ENCODE assay signal across 9 cellular contexts in the genomic region with DNA sequence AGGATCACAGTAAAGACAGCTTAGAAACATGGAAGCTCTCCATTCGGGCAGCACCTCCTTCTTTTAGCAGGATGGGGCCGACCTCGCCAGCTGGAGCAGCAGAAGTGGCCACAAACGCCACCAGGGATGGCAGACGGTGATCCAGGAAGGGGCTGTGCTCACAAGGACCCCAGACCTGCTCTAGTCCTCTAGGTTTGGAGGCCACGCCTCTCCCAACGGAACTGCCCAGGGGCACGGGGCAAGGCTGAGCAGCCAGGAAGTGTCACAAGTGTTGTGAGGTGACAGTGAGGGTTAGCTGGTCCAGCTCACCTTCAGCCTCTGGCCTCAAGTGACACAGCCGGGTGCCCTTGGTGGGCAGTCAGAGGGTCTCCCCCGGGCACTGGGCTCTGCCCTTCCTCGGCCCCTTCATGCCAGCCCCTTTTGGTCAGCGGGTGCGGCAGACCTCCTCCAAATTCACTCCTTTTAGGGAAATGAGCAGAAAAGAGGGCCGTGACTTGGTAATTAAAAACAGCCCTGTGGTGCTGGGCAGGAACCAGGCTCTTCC. TPM values are rescaled to one million over a fixed set of nuclear protein-coding genes. Genes with fewer than 3 reads are reported as not detected.
A peak's percentile ranks its signal among the peaks of the same experiment; 100 is the strongest.
DNase-seq lines count a peak whose midpoint lies in the region; ATAC-seq and TF ChIP-seq lines count a peak whose summit lies in the region.
"Had no signal": no experiment of that assay in that cellular context is flagged by ENCODE, and none has a peak within 500 bp of the region (broad histone marks: within the 10 kb centered on the region; RNA-seq: fewer than 3 reads in every experiment).

No MANE protein-coding gene starts in this region.

- H3K9me3 Mint-ChIP-seq in Caco-2 (ENCODE audit: unreplicated experiment) = no peaks in the 10 kb centered on the region
- H3K9me3 Mint-ChIP-seq in glutamatergic neuron (ENCODE audit: unreplicated experiment) = peaks cover 5% of the 10 kb centered on the region

- ATAC-seq in HG02981 (IDR thresholded peaks at IDR 0.05; ENCODE audit: unreplicated experiment) (no peak), HG03039 (IDR thresholded peaks at IDR 0.05; ENCODE audit: unreplicated experiment) (no peak)

- no peaks in the 10 kb centered on the region; the same call in 1 of the 2 replicates for H3K36me3 ChIP-seq in Caco-2 (ENCODE audit: control insufficient read depth, insufficient read depth, low read length)

- H3K4me3 Mint-ChIP-seq in Caco-2 (ENCODE audit: unreplicated experiment) (peak overlapping the region; percentile 68), glutamatergic neuron (ENCODE audit: unreplicated experiment) (no peak overlapping the region)

- CTCF ChIA-PET in Caco-2 (lab: Charles Lee) = interaction anchor here (0.6 to 2.2 kb wide), 2 partner anchors 17 to 44 kb away, joined by 3 to 12 read pairs; no protein-coding TSS in a partner anchor

- DNase-seq in Caco-2 (peak in 1 of 2 experiments; percentile 30), SW480 (ENCODE audit: low spot score) (peak; percentile 63), glutamatergic neuron (no peak), pons (ENCODE audit: low spot score) (peak; percentile 9), hepatic stellate cell (ENCODE audit: low spot score) (no peak)
- no peak for DNase-seq in effector CD8-positive, alpha-beta T cell (lab: John Stamatoyannopoulos, UW)
- DNase-seq: DMS79 had no signal

- no peaks in the 10 kb centered on the region for H3K27me3 ChIP-seq in Caco-2 (replicated peaks; ENCODE audit: control insufficient read depth, insufficient read depth, low read length)

- no peak overlapping the region for H3K4me3 ChIP-seq in Caco-2 (ENCODE audit: low read depth, low read length)

- H3K27me3 Mint-ChIP-seq in Caco-2 (ENCODE audit: insufficient read depth, unreplicated experiment) = no peaks in the 10 kb centered on the region
- H3K27me3 Mint-ChIP-seq in glutamatergic neuron (ENCODE audit: unreplicated experiment) = peaks cover 9% of the 10 kb centered on the region

- TF ChIP-seq CTCF in Caco-2 (IDR thresholded peaks at IDR 0.05; ENCODE audit: insufficient read depth in 1 of 2, low read depth in 1 of 2, low read length in 1 of 2, severe bottlenecking in 1 of 2, unreplicated experiment in 1 of 2) (no peak), glutamatergic neuron (IDR thresholded peaks at IDR 0.05; ENCODE audit: partially characterized antibody, unreplicated experiment) (no peak)

- H3K27ac Mint-ChIP-seq in Caco-2 (ENCODE audit: unreplicated experiment) (peak overlapping the region; percentile 96), glutamatergic neuron (ENCODE audit: unreplicated experiment) (peak overlapping the region; percentile 12)

- BruUV-seq in Caco-2 (replicated peaks; lab: Mats Ljungman, UMichigan) = TSS peak; percentile 89

- H3K36me3 Mint-ChIP-seq in Caco-2 (ENCODE audit: insufficient read depth, unreplicated experiment) (peaks cover 46% of the 10 kb centered on the region), glutamatergic neuron (ENCODE audit: unreplicated experiment) (no peaks in the 10 kb centered on the region)

- intact Hi-C loops in Caco-2 (cut with micrococcal nuclease; ENCODE audit: unreplicated experiment) = loop anchor here (1.0 to 2.0 kb wide), 4 partner anchors 17 to 80 kb away; a partner anchor contains a TSS

- peaks cover 40% of the 10 kb centered on the region for H3K4me1 ChIP-seq in Caco-2

- H3K9me3 ChIP-seq in Caco-2 = no peaks in the 10 kb centered on the region

- POLR2A ChIA-PET in Caco-2 (lab: Charles Lee) = no interaction called here

- H3K4me1 Mint-ChIP-seq in Caco-2 (ENCODE audit: low read depth, unreplicated experiment) = peaks cover 19% of the 10 kb centered on the region
- H3K4me1 Mint-ChIP-seq in glutamatergic neuron (ENCODE audit: low read depth, unreplicated experiment) = peaks cover 26% of the 10 kb centered on the region

RNA-seq across cellular contexts. Expression of a gene that starts 20.4 kb away (rescaled TPM):
- total RNA-seq in Caco-2 (2022) = 1.7 and 2.0 TPM in 2 replicates
- 6.4 TPM for total RNA-seq in glutamatergic neuron (ENCODE audit: unreplicated experiment)

RNA-seq across cellular contexts. Expression of a gene that starts 42.0 kb away (rescaled TPM):
- total RNA-seq in Caco-2 (2022) (103 and 108 TPM in 2 replicates), glutamatergic neuron (ENCODE audit: unreplicated experiment) (45.3 TPM)

RNA-seq across cellular contexts. Expression of a gene that starts 42.6 kb away (rescaled TPM):
- total RNA-seq in Caco-2 (2022) (63.8 and 70.1 TPM in 2 replicates), glutamatergic neuron (ENCODE audit: unreplicated experiment) (121 TPM)

Comparison
In these comparisons a context has a peak if more than half of its experiments do, and no peak if none do; other contexts are left out.
1. DNase-seq: peak in SW480 (single experiment) and pons (single experiment); none in glutamatergic neuron (single experiment), hepatic stellate cell (single experiment) and effector CD8-positive, alpha-beta T cell (single experiment).